In the genomic region with DNA sequence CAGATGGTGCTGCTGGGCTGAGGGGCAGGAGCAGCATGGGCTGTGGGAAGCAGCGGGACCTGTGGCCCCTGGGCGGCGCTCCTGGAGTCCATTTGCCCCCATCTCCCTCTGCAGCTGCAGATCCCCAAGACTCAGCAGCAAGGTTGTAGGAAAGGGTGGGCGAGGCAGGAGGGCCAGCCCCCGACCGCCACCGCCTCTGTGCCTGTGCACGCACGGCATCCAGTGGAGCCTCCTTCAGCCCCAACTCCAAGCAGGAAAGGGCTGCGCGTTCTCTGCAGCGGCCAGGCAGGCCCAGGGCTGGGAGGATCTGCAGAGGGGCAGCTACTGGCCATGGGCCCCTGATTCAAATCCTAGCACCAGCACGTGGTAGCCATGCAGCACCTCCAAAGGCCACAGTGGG, we compare ENCODE assay signal across 20 cellular contexts. TPM values are rescaled to one million over a fixed set of nuclear protein-coding genes. Genes with fewer than 3 reads are reported as not detected.
"Had no signal": no experiment of that assay in that cellular context is flagged by ENCODE, and none has a peak within 500 bp of the region (broad histone marks: within the 10 kb centered on the region; RNA-seq: fewer than 3 reads in every experiment).

No MANE protein-coding gene starts in this region.

- H3K9me3 ChIP-seq: adrenal gland, breast epithelium, MG63 had no signal

- H3K27ac Mint-ChIP-seq: activated CD8-positive, alpha-beta T cell treated with anti-CD3 and anti-CD28 coated beads for 36 hours; activated naive CD8-positive, alpha-beta T cell treated with anti-CD3 and anti-CD28 coated beads, Interleukin-2, amount 10 ng/mL, durations not matched to agents 7 days and 5 days; T-helper 1 cell treated with Interleukin-12 subunit alpha and Interleukin-12 subunit beta and Interleukin-4 antibody, amounts not matched to agents 30 μg/mL and 1 μg/mL, for 36 hours had no signal

- H3K4me3 Mint-ChIP-seq: activated CD8-positive, alpha-beta T cell treated with anti-CD3 and anti-CD28 coated beads for 36 hours; activated naive CD8-positive, alpha-beta T cell treated with anti-CD3 and anti-CD28 coated beads, Interleukin-2, amount 10 ng/mL, durations not matched to agents 7 days and 5 days; central memory CD8-positive, alpha-beta T cell; T-helper 1 cell treated with Interleukin-12 subunit alpha and Interleukin-12 subunit beta and Interleukin-4 antibody, amounts not matched to agents 30 μg/mL and 1 μg/mL, for 36 hours had no signal

- H3K36me3 ChIP-seq: breast epithelium had no signal

- H3K4me1 Mint-ChIP-seq: activated naive CD8-positive, alpha-beta T cell treated with anti-CD3 and anti-CD28 coated beads, Interleukin-2, amount 10 ng/mL, durations not matched to agents 7 days and 5 days; central memory CD8-positive, alpha-beta T cell had no signal

- H3K9me3 Mint-ChIP-seq: activated CD8-positive, alpha-beta T cell treated with anti-CD3 and anti-CD28 coated beads for 36 hours; activated naive CD8-positive, alpha-beta T cell treated with anti-CD3 and anti-CD28 coated beads, Interleukin-2, amount 10 ng/mL, durations not matched to agents 7 days and 5 days; central memory CD8-positive, alpha-beta T cell; T-helper 1 cell treated with Interleukin-12 subunit alpha and Interleukin-12 subunit beta and Interleukin-4 antibody, amounts not matched to agents 30 μg/mL and 1 μg/mL, for 36 hours had no signal

- H3K27me3 Mint-ChIP-seq: central memory CD8-positive, alpha-beta T cell had no signal

- DNase-seq: activated CD4-positive, alpha-beta T cell treated with anti-CD3 and anti-CD28 coated beads for 4 hours; activated CD8-positive, alpha-beta memory T cell treated with anti-CD3 and anti-CD28 coated beads, Interleukin-2, amount 50 U/mL, for 4 hours; activated CD8-positive, alpha-beta T cell treated with anti-CD3 and anti-CD28 coated beads for 36 hours; activated naive CD4-positive, alpha-beta T cell treated with anti-CD3 and anti-CD28 coated beads, Interleukin-2, amount 50 U/mL, for 16 hours; activated naive CD8-positive, alpha-beta T cell treated with anti-CD3 and anti-CD28 coated beads, Interleukin-2, amount 10 ng/mL, durations not matched to agents 7 days and 5 days; adrenal gland; MG63; MV-4-11; NCI-H1417 treated with DMSO at 0.1 percent for 48 hours; NCI-H446 treated with DMSO at 0.1 percent for 48 hours; NCI-H524 treated with DMSO at 0.1 percent for 48 hours; NK-92 treated with Interleukin-12 subunit alpha and Interleukin-12 subunit beta, amount 100 ng/mL, for 24 hours; OCI-M1; RPMI8226; SHP77 had no signal

- H3K27ac ChIP-seq: adrenal gland, breast epithelium, KMS-11 had no signal

- H3K27me3 ChIP-seq: adrenal gland, breast epithelium, MG63 had no signal

- H3K4me1 ChIP-seq: adrenal gland, breast epithelium had no signal

- H3K4me3 ChIP-seq: adrenal gland, breast epithelium, MG63 had no signal

RNA-seq across cellular contexts. Expression of a gene that starts 20.8 kb away (rescaled TPM):
- total RNA-seq: breast epithelium had no signal

RNA-seq across cellular contexts. Expression of a gene that starts 53.0 kb away (rescaled TPM):
- total RNA-seq: activated naive CD8-positive, alpha-beta T cell treated with anti-CD3 and anti-CD28 coated beads, Interleukin-2, amount 10 ng/mL, durations not matched to agents 7 days and 5 days; SK-MEL-5 had no signal
